In the genomic region with DNA sequence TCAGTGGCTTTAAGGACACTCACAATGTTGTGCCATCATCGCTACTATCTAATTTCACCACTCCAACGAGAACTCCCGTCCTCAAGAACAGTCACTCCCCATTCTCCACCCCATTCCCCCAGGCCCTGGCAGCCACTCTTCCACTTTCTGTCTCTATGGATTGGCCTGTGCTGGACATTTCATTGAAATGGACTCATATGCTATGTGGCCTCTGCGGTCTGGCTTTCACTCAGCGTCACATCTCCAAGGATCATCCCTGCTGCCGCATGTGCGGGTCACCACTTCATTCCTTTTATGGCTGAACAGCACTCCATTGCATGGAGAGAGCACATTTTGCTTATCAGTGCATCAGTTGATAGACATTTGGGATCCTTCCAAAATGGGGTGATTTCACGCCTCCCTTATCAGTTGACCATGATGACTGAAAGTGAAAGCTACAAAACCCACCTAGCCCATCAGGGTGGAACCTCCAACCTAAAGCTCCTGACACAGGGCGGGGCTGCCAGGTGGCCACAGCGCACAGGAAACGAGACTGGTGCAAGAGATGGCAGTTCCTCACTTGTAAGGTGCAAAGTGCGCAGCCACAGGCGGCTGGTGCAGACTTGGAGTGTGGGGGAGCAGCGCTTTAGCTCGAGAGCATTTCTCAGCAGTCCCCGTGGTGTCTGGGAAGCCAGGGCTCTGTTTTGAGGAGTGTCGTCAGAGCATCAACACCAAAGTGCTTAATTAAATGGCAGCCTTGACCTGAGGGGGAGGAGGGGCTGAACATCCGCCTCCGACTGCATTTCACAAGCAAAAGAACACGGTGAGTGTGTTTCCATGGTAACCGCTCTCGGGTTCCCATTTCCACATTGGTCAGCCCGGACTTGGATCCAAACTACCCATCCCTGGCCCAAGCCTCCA, we compare ENCODE assay signal across 8 cellular contexts.
DNase-seq lines count a peak whose midpoint lies in the region; ATAC-seq and TF ChIP-seq lines count a peak whose summit lies in the region.

No MANE protein-coding gene starts in this region.

- peaks cover 64% of the 10 kb centered on the region for H3K4me1 Mint-ChIP-seq in activated naive CD8-positive, alpha-beta T cell treated with anti-CD3 and anti-CD28 coated beads, Interleukin-2, amount 50 U/mL, for 24 hours

- peaks cover 7% of the 10 kb centered on the region for H3K36me3 ChIP-seq in mucosa of stomach (ENCODE audit: control insufficient read depth, insufficient read depth, low read length)

- no peaks in the 10 kb centered on the region for H3K27me3 ChIP-seq in mucosa of stomach (ENCODE audit: control insufficient read depth, insufficient read depth, low read length)

- ATAC-seq in HG02970 (IDR thresholded peaks at IDR 0.05; ENCODE audit: low FRiP score, unreplicated experiment), result peak; percentile 68
- peak; percentile 88 for ATAC-seq in activated naive CD8-positive, alpha-beta T cell treated with anti-CD3 and anti-CD28 coated beads, Interleukin-2, amount 50 U/mL, for 24 hours

- H3K4me1 ChIP-seq in mucosa of stomach (ENCODE audit: control insufficient read depth, insufficient read depth, low read length), result peaks cover 46% of the 10 kb centered on the region

- no peaks in the 10 kb centered on the region for H3K9me3 Mint-ChIP-seq in activated naive CD8-positive, alpha-beta T cell treated with anti-CD3 and anti-CD28 coated beads, Interleukin-2, amount 50 U/mL, for 24 hours

- H3K9ac ChIP-seq in mucosa of stomach (ENCODE audit: low read length), result peak overlapping the region; percentile 55

- no peaks in the 10 kb centered on the region for H3K27me3 Mint-ChIP-seq in activated naive CD8-positive, alpha-beta T cell treated with anti-CD3 and anti-CD28 coated beads, Interleukin-2, amount 50 U/mL, for 24 hours

- DNase-seq in NCI-H1417 (lab: John Stamatoyannopoulos, UW) (peak; percentile 26 to 73 (median 46)), NCI-H1417 treated with DMSO at 0.1 percent for 48 hours (lab: John Stamatoyannopoulos, UW) (no peak), AML-193 (lab: John Stamatoyannopoulos, UW) (no peak), GDM1 (lab: John Stamatoyannopoulos, UW) (no peak)
- DNase-seq in activated naive CD8-positive, alpha-beta T cell treated with anti-CD3 and anti-CD28 coated beads, Interleukin-2, amount 50 U/mL, for 24 hours, result peak; percentile 76

- peak overlapping the region; percentile 94 for H3K27ac Mint-ChIP-seq in activated naive CD8-positive, alpha-beta T cell treated with anti-CD3 and anti-CD28 coated beads, Interleukin-2, amount 50 U/mL, for 24 hours

- peaks cover 64% of the 10 kb centered on the region for H3K36me3 Mint-ChIP-seq in activated naive CD8-positive, alpha-beta T cell treated with anti-CD3 and anti-CD28 coated beads, Interleukin-2, amount 50 U/mL, for 24 hours (ENCODE audit: low read depth)

- TF ChIP-seq POLR2A in Raji (IDR thresholded peaks at IDR 0.05; ENCODE audit: insufficient read depth, low read depth, low read length), result peak; percentile 48; the same call in 1 of the 2 replicates

- peak overlapping the region; percentile 67 for H3K4me3 Mint-ChIP-seq in activated naive CD8-positive, alpha-beta T cell treated with anti-CD3 and anti-CD28 coated beads, Interleukin-2, amount 50 U/mL, for 24 hours

- peak overlapping the region; percentile 15 for H3K4me3 ChIP-seq in mucosa of stomach (ENCODE audit: low read length)

- no peaks in the 10 kb centered on the region for H3K9me3 ChIP-seq in mucosa of stomach (ENCODE audit: control insufficient read depth, low read length)

Comparison
In these comparisons a context has a peak if more than half of its experiments do, and no peak if none do; other contexts are left out.
1. DNase-seq: peak in NCI-H1417 (3 of 3) and activated naive CD8-positive, alpha-beta T cell treated with anti-CD3 and anti-CD28 coated beads, Interleukin-2, amount 50 U/mL, for 24 hours (single experiment); none in NCI-H1417 treated with DMSO at 0.1 percent for 48 hours (single experiment), AML-193 (0 of 2) and GDM1 (single experiment).